Comparison of ENCODE assay signal across 1 cellular context in the genomic region with DNA sequence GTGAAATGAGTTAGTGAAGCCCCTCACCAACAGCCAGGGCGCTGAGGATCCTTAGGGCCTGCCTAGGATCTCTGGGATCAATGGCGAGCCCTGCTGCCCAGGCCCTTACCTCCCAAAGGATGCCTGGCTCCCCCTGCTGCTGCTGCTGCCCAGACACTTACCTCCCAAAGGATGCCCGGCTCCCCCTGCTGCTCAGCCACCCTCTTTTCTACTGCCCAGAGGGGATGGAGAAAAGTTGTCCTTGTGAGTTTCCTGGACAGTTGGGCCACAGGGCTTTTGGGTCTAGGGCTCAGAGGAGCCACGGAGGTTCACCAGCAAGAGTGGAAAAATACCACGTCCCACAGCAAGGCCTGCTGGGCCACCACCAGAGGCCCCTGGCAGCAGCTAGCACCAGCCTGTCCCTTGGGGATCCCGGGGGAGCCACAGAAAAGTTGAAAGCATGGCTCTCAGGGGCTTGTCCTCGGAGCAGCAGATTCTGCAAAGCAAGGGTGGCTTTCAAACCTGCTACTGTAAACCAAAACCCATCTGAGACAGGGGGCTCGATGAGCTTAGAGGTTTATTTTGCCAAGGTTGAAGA.
TF ChIP-seq lines count a peak whose summit lies in the region.

No MANE protein-coding gene starts in this region.

TF ChIP-seq in K562, 482 proteins besides CTCF, POLR2A, EP300 and RAD21 (continued from another document):
- TF ChIP-seq, protein P1, sequence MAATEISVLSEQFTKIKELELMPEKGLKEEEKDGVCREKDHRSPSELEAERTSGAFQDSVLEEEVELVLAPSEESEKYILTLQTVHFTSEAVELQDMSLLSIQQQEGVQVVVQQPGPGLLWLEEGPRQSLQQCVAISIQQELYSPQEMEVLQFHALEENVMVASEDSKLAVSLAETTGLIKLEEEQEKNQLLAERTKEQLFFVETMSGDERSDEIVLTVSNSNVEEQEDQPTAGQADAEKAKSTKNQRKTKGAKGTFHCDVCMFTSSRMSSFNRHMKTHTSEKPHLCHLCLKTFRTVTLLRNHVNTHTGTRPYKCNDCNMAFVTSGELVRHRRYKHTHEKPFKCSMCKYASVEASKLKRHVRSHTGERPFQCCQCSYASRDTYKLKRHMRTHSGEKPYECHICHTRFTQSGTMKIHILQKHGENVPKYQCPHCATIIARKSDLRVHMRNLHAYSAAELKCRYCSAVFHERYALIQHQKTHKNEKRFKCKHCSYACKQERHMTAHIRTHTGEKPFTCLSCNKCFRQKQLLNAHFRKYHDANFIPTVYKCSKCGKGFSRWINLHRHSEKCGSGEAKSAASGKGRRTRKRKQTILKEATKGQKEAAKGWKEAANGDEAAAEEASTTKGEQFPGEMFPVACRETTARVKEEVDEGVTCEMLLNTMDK (IDR thresholded peaks at IDR 0.05; ENCODE audit: borderline replicate concordance, insufficient read depth, low read depth, low read length, poor library complexity, severe bottlenecking), result peak; percentile 29
- TF ChIP-seq MED1 (CRISPR knock-in tag; IDR thresholded peaks at IDR 0.05; ENCODE audit: borderline replicate concordance) (no peak), HDAC3 (IDR thresholded peaks at IDR 0.05; ENCODE audit: borderline replicate concordance, partially characterized antibody) (no peak), ARID2 (IDR thresholded peaks at IDR 0.05) (peak; percentile 75; the same call in 1 of the 2 replicates), ZNF695 (CRISPR knock-in tag; IDR thresholded peaks at IDR 0.05) (no peak), MITF (IDR thresholded peaks at IDR 0.05) (no peak), CTBP1 (IDR thresholded peaks at IDR 0.05; ENCODE audit: borderline replicate concordance) (peak; percentile 41; the same call in 1 of the 2 replicates), YBX1 (IDR thresholded peaks at IDR 0.05) (no peak), KDM5B (IDR thresholded peaks at IDR 0.05; ENCODE audit: insufficient replicate concordance, low read depth, low read length) (no peak), PPARD (CRISPR knock-in tag; IDR thresholded peaks at IDR 0.05) (no peak), SMC3 (conservative IDR thresholded peaks at IDR 0.05; ENCODE audit: insufficient read depth, low read depth, low read length) (peak; percentile 61), ZNF512 (tag; IDR thresholded peaks at IDR 0.05) (no peak), POLR2G (IDR thresholded peaks at IDR 0.05; ENCODE audit: low read depth, low read length) (peak; percentile 25; the same call in 1 of the 2 replicates), HMG20A (CRISPR knock-in tag; conservative IDR thresholded peaks at IDR 0.05) (no peak), SLC30A9 (CRISPR knock-in tag; IDR thresholded peaks at IDR 0.05) (no peak), DEAF1 (CRISPR knock-in tag; IDR thresholded peaks at IDR 0.05) (peak; percentile 91), CC2D1A (IDR thresholded peaks at IDR 0.05) (peak; percentile 57; the same call in 1 of the 2 replicates), RBM17 (IDR thresholded peaks at IDR 0.05; ENCODE audit: borderline replicate concordance, low read depth, low read length) (no peak), NFE2 (IDR thresholded peaks at IDR 0.05; ENCODE audit: low read depth) (no peak), NR2F6 (CRISPR knock-in tag; IDR thresholded peaks at IDR 0.05) (no peak), STAG1 (CRISPR knock-in tag; IDR thresholded peaks at IDR 0.05; ENCODE audit: borderline replicate concordance) (peak; percentile 59; the same call in 1 of the 2 replicates)
- TF ChIP-seq, protein P2, sequence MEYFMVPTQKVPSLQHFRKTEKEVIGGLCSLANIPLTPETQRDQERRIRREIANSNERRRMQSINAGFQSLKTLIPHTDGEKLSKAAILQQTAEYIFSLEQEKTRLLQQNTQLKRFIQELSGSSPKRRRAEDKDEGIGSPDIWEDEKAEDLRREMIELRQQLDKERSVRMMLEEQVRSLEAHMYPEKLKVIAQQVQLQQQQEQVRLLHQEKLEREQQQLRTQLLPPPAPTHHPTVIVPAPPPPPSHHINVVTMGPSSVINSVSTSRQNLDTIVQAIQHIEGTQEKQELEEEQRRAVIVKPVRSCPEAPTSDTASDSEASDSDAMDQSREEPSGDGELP (CRISPR knock-in tag; IDR thresholded peaks at IDR 0.05; ENCODE audit: borderline replicate concordance), result peak; percentile 43; the same call in 1 of the 2 replicates
TF ChIP-seq in K562: peak in this region for 9.
